ENCODE assay signal across 10 cellular contexts in the genomic region with DNA sequence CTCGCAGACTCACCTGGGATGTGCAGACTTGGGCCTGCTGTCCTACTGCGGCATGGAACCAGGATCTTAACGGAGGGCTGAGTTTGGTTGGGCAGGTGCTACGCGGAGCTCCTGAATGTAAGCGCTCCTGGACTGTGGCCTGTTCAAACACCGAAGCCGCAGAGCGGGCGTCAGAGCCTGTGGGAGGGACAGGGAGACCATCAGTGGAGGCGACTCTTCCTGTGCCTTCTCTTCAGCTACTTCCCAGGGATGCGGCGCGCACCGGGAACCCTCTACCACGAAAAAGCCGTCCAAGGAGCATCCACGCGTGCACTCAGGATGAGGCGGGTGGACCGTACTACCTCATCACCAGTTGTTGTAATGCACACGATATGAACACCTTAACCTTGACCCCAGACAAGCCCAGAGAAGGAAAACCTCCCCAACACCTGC. TPM values are rescaled to one million over a fixed set of nuclear protein-coding genes. Genes with fewer than 3 reads are reported as not detected.
DNase-seq lines count a peak whose midpoint lies in the region; ATAC-seq, FAIRE-seq and TF ChIP-seq lines count a peak whose summit lies in the region.
"Had no signal": no experiment of that assay in that cellular context is flagged by ENCODE, and none has a peak within 500 bp of the region (broad histone marks: within the 10 kb centered on the region; RNA-seq: fewer than 3 reads in every experiment).

No MANE protein-coding gene starts in this region.

- no peak overlapping the region for H2AFZ ChIP-seq in Loucy (ENCODE audit: low read length)
- H2AFZ ChIP-seq in K562 (ENCODE audit: low read depth, low read length): no peak overlapping the region

- peaks cover 4% of the 10 kb centered on the region for H3K9me1 ChIP-seq in K562 (ENCODE audit: control insufficient read depth, insufficient read depth, low read length)

- 87% methylated on average over 22 of the region's 22 CpGs for WGBS in K562 (ENCODE audit: insufficient coverage, low coverage, missing lambda C conversion rate)

- CTCF ChIA-PET in Caco-2 (lab: Charles Lee): no interaction called here
- CTCF ChIA-PET in K562 (lab: Yijun Ruan, JAX; ENCODE audit: low intra/inter-chr PET ratio): no interaction called here

- TF ChIP-seq CTCF in Caco-2 (IDR thresholded peaks at IDR 0.05; ENCODE audit: insufficient read depth in 1 of 2, low read depth in 1 of 2, low read length in 1 of 2, severe bottlenecking in 1 of 2, unreplicated experiment in 1 of 2): no peak
- TF ChIP-seq CTCF in Loucy (conservative IDR thresholded peaks at IDR 0.05; ENCODE audit: low read length): no peak
- no peak for TF ChIP-seq CTCF in K562 (IDR thresholded peaks at IDR 0.05 in 2 of 3, conservative IDR thresholded peaks at IDR 0.05 in 1 of 3; ENCODE audit: insufficient read depth in 2 of 3, low read depth in 1 of 3, low read length in 3 of 3)

- H3K9me3 ChIP-seq in Caco-2: no peaks in the 10 kb centered on the region
- H3K9me3 ChIP-seq in Loucy (ENCODE audit: insufficient read depth, low read depth, low read length): no peaks in the 10 kb centered on the region
- no peaks in the 10 kb centered on the region for H3K9me3 ChIP-seq in K562 (replicated peaks; ENCODE audit: control insufficient read depth, insufficient read depth, low read depth, low read length)
- H3K9me3 ChIP-seq: adrenal gland had no signal

- no peaks in the 10 kb centered on the region for H3F3A ChIP-seq in Loucy (ENCODE audit: low read depth)

- H3K9me3 Mint-ChIP-seq in Caco-2 (ENCODE audit: unreplicated experiment) (no peaks in the 10 kb centered on the region), naive B cell (no peaks in the 10 kb centered on the region)

- POLR2A ChIA-PET in Caco-2 (lab: Charles Lee): no interaction called here
- POLR2A ChIA-PET in K562 (lab: Yijun Ruan, JAX): interaction anchor here (0.9 kb wide), 2 partner anchors 20 to 54 kb away, joined by 4 read pairs; no protein-coding TSS in a partner anchor

- in situ Hi-C loops in K562 (cut with MboI): no loop called here

- H3K27me3 ChIP-seq in Caco-2 (replicated peaks; ENCODE audit: control insufficient read depth, insufficient read depth, low read length) (no peaks in the 10 kb centered on the region), Loucy (ENCODE audit: insufficient read depth, low read length, poor library complexity, severe bottlenecking) (no peaks in the 10 kb centered on the region), K562 (ENCODE audit: control insufficient read depth in 2 of 2, insufficient read depth in 2 of 2, low read length in 2 of 2) (no peaks in the 10 kb centered on the region)
- H3K27me3 ChIP-seq: adrenal gland had no signal

- H3K79me2 ChIP-seq in Loucy (ENCODE audit: insufficient read depth, low read length) (peaks cover 63% of the 10 kb centered on the region), K562 (ENCODE audit: control insufficient read depth, insufficient read depth, low read length) (peaks cover 43% of the 10 kb centered on the region)

- intact Hi-C loops in Caco-2 (cut with micrococcal nuclease; ENCODE audit: unreplicated experiment) (no loop called here), K562 (cut with micrococcal nuclease) (no loop called here), left ventricle myocardium superior (cut with micrococcal nuclease) (no loop called here)

- no peak for TF ChIP-seq EP300 in K562 (IDR thresholded peaks at IDR 0.05; ENCODE audit: low read length)

- no peak overlapping the region for H3K27ac ChIP-seq in K562 (ENCODE audit: extremely low read depth, low read depth, low read length)

- peaks cover 65% of the 10 kb centered on the region for H3K36me3 Mint-ChIP-seq in Caco-2 (ENCODE audit: insufficient read depth, unreplicated experiment)
- peaks cover 18 to 30% of the 10 kb centered on the region in 2 donors for H3K36me3 Mint-ChIP-seq in naive B cell

- H3K4me1 Mint-ChIP-seq in Caco-2 (ENCODE audit: low read depth, unreplicated experiment) (peaks cover 16% of the 10 kb centered on the region), naive B cell (peaks cover 37 to 50% (median 38%) of the 10 kb centered on the region in 3 donors)

- no peak for DNase-seq in Caco-2
- peak in 2 of 4 experiments; percentile 12 for DNase-seq in K562 (ENCODE audit: extremely low read depth in 1 of 4, low spot score in 3 of 4)
- DNase-seq in naive B cell: no peak
- DNase-seq in NCI-H524 (lab: John Stamatoyannopoulos, UW): no peak
- no peak for DNase-seq in left ventricle myocardium superior
- DNase-seq: substantia nigra had no signal

- peaks cover 30% of the 10 kb centered on the region for H4K20me1 ChIP-seq in Loucy (ENCODE audit: insufficient read depth, low read length, poor library complexity, severe bottlenecking)
- H4K20me1 ChIP-seq in K562 (replicated peaks; ENCODE audit: control insufficient read depth, insufficient read depth, low read length): peaks cover 15% of the 10 kb centered on the region

- H3K9me2 ChIP-seq in Loucy (replicated peaks; ENCODE audit: low read depth, low read length): no peaks in the 10 kb centered on the region

- H3K4me3 Mint-ChIP-seq in Caco-2 (ENCODE audit: unreplicated experiment) (peak overlapping the region; percentile 87), naive B cell (peak overlapping the region; percentile 82 to 97 (median 94))

- TF ChIP-seq RAD21 in K562 (CRISPR knock-in tag; conservative IDR thresholded peaks at IDR 0.05 in 1 of 2, IDR thresholded peaks at IDR 0.05 in 1 of 2): no peak

- H3K27ac Mint-ChIP-seq in Caco-2 (ENCODE audit: unreplicated experiment): peak overlapping the region; percentile 83
- H3K27ac Mint-ChIP-seq in naive B cell: peak overlapping the region; percentile 30 to 100 (median 99)

- no peak for TF ChIP-seq POLR2A in K562 (conservative IDR thresholded peaks at IDR 0.05)

- H3K4me1 ChIP-seq in Caco-2 (peaks cover 28% of the 10 kb centered on the region), Loucy (ENCODE audit: insufficient read depth, low read length, poor library complexity, severe bottlenecking) (peaks cover 42% of the 10 kb centered on the region), K562 (replicated peaks in 1 of 2; ENCODE audit: control insufficient read depth in 2 of 2, insufficient read depth in 2 of 2, low read length in 2 of 2) (peaks cover 17 to 30% of the 10 kb centered on the region in 2 experiments)

- peaks cover 5% of the 10 kb centered on the region for H3K36me3 ChIP-seq in Caco-2 (ENCODE audit: control insufficient read depth, insufficient read depth, low read length)
- H3K36me3 ChIP-seq in Loucy (ENCODE audit: insufficient read depth, low read length): peaks cover 41% of the 10 kb centered on the region; the same call in 1 of the 2 replicates
- H3K36me3 ChIP-seq in K562 (ENCODE audit: control insufficient read depth, insufficient read depth, low read length): peaks cover 50% of the 10 kb centered on the region

- ATAC-seq in K562 (no peak), naive B cell (ENCODE audit: low read depth in 2 of 2) (no peak), GM21528 (IDR thresholded peaks at IDR 0.05; ENCODE audit: low FRiP score, unreplicated experiment) (no peak), left ventricle myocardium superior (no peak)
- ATAC-seq in activated CD4-positive, CD25-positive, alpha-beta regulatory T cell treated with anti-CD3 and anti-CD28 coated beads, Interleukin-2, amount 50 U/mL, for 24 hours: no peak

- H3K4me3 ChIP-seq in Caco-2 (ENCODE audit: low read depth, low read length) (peak overlapping the region; percentile 66; the same call in 1 of the 2 replicates), Loucy (ENCODE audit: low read length, poor library complexity, severe bottlenecking) (peak overlapping the region; percentile 90), K562 (no peak overlapping the region)

- no TSS peak for BruUV-seq in Caco-2 (replicated peaks; lab: Mats Ljungman, UMichigan)
- no TSS peak for BruUV-seq in K562 (replicated peaks; lab: Mats Ljungman, UMichigan)

- H3K27me3 Mint-ChIP-seq in Caco-2 (ENCODE audit: insufficient read depth, unreplicated experiment): no peaks in the 10 kb centered on the region
- H3K27me3 Mint-ChIP-seq in naive B cell: no peaks in the 10 kb centered on the region

- H3K9ac ChIP-seq in Loucy (ENCODE audit: low read depth, low read length, poor library complexity, severe bottlenecking): peak overlapping the region; percentile 90
- H3K9ac ChIP-seq in K562 (ENCODE audit: insufficient read depth in 1 of 2, low read depth in 2 of 2, low read length in 2 of 2): peak overlapping the region in 1 of 2 experiments; percentile 70; a peak in 2 of 4 replicates

- no peak for FAIRE-seq in K562 (lab: Jason Lieb, UNC)

- H3K4me2 ChIP-seq in Loucy (ENCODE audit: low read depth, low read length, poor library complexity, severe bottlenecking) (peak overlapping the region; percentile 98), K562 (ENCODE audit: insufficient read depth, low read length) (no peak overlapping the region)

RNA-seq across cellular contexts. Expression of a gene that starts 2.0 kb away (rescaled TPM):
- total RNA-seq in Caco-2 (2022) (103 and 108 TPM in 2 replicates), K562 (2014; rRNA removed) (15.1 and 18.3 TPM in 2 replicates), K562 (2014; rRNA removed; fragmentation: Illumina TruSeq; extraction: Trizol) (23.7 and 29.8 TPM in 2 replicates), K562 (2015; rRNA removed; fragmentation: Illumina TruSeq; extraction: Trizol) (18.5 and 20.8 TPM in 2 replicates), K562 (2021) (66.8 and 72.8 TPM in 2 replicates), left ventricle myocardium superior (24.7 TPM)
- total RNA-seq in K562 (2011; cell fraction: chromatin; rRNA removed; ENCODE audit: low replicate concordance): 148 and 235 TPM in 2 replicates
- total RNA-seq in K562 (2011; cell fraction: nucleolus; rRNA removed): 81.9 and 95.5 TPM in 2 replicates
- total RNA-seq in K562 (2011; cell fraction: nucleoplasm; rRNA removed): 95.0 and 103 TPM in 2 replicates
- polyA plus RNA-seq in K562 (2011; rRNA removed) (22.5 and 34.0 TPM in 2 replicates), K562 (2014; fragmentation: Illumina TruSeq; extraction: Trizol) (45.9 and 47.4 TPM in 2 replicates), K562 (2014; fragmentation: Nextera tagmentation; extraction: Ambion mirVana) (1 to 10 TPM; 6.4 to 8.5 TPM), K562 (2014; rRNA removed) (31.7 and 33.9 TPM in 2 replicates), naive B cell (ENCODE audit: low read depth in 6 of 6) (10 to 100 TPM; 14.9 to 37.9 (median 24.5) TPM)
- polyA plus RNA-seq in K562 (2011; cell fraction: cytosol; rRNA removed): 21.9 and 24.7 TPM in 2 replicates
- 99.8 and 123 TPM in 2 replicates for polyA plus RNA-seq in K562 (2011; cell fraction: nucleus; rRNA removed)
- 45.4 and 46.5 TPM in 2 replicates for polyA plus RNA-seq in K562 (2012)
- polyA minus RNA-seq in K562 (2011; rRNA and poly(A)+ RNA removed): 34.2 and 37.2 TPM in 2 replicates
- 21.8 and 26.1 TPM in 2 replicates for polyA minus RNA-seq in K562 (2011; cell fraction: cytosol; rRNA and poly(A)+ RNA removed)
- 26.8 and 40.4 TPM in 2 replicates for polyA minus RNA-seq in K562 (2011; cell fraction: nucleus; rRNA and poly(A)+ RNA removed)

RNA-seq across cellular contexts. Expression of a gene that starts 56.5 kb away (rescaled TPM):
- total RNA-seq in Caco-2 (2022) (26.5 and 29.6 TPM in 2 replicates), K562 (2014; rRNA removed) (15.0 and 15.1 TPM in 2 replicates), K562 (2014; rRNA removed; fragmentation: Illumina TruSeq; extraction: Trizol) (16.8 and 18.3 TPM in 2 replicates), K562 (2015; rRNA removed; fragmentation: Illumina TruSeq; extraction: Trizol) (19.6 and 21.2 TPM in 2 replicates), K562 (2021) (24.4 and 27.7 TPM in 2 replicates), left ventricle myocardium superior (38.0 TPM)
- 59.2 and 70.8 TPM in 2 replicates for total RNA-seq in K562 (2011; cell fraction: chromatin; rRNA removed; ENCODE audit: low replicate concordance)
- 27.7 and 37.1 TPM in 2 replicates for total RNA-seq in K562 (2011; cell fraction: nucleolus; rRNA removed)
- total RNA-seq in K562 (2011; cell fraction: nucleoplasm; rRNA removed): 34.9 and 43.7 TPM in 2 replicates
- polyA plus RNA-seq in K562 (2011; rRNA removed) (16.1 and 16.5 TPM in 2 replicates), K562 (2014; fragmentation: Illumina TruSeq; extraction: Trizol) (20.5 and 24.1 TPM in 2 replicates), K562 (2014; fragmentation: Nextera tagmentation; extraction: Ambion mirVana) (under 1 TPM; 0.52 to 0.70 TPM), K562 (2014; rRNA removed) (25.1 and 25.4 TPM in 2 replicates), naive B cell (ENCODE audit: low read depth in 6 of 6) (100 to 1,000 TPM; 165 to 235 (median 190) TPM)
- polyA plus RNA-seq in K562 (2011; cell fraction: cytosol; rRNA removed): 14.2 and 14.9 TPM in 2 replicates
- 71.2 and 83.3 TPM in 2 replicates for polyA plus RNA-seq in K562 (2011; cell fraction: nucleus; rRNA removed)
- 17.4 and 27.1 TPM in 2 replicates for polyA plus RNA-seq in K562 (2012)
- polyA minus RNA-seq in K562 (2011; rRNA and poly(A)+ RNA removed): 12.2 and 12.3 TPM in 2 replicates
- polyA minus RNA-seq in K562 (2011; cell fraction: cytosol; rRNA and poly(A)+ RNA removed): 6.5 and 8.0 TPM in 2 replicates
- 12.8 and 20.0 TPM in 2 replicates for polyA minus RNA-seq in K562 (2011; cell fraction: nucleus; rRNA and poly(A)+ RNA removed)
